Comparison of ENCODE assay signal across 13 cellular contexts in genomic region chr1:54289061-54289938, GRCh38.
DNase-seq lines count a peak whose midpoint lies in the region; ATAC-seq, FAIRE-seq and TF ChIP-seq lines count a peak whose summit lies in the region.
"Had no signal": no experiment of that assay in that cellular context is flagged by ENCODE, and none has a peak within 500 bp of the region (broad histone marks: within the 10 kb centered on the region; RNA-seq: fewer than 3 reads in every experiment).

No MANE protein-coding gene starts in this region.

- TF ChIP-seq CTCF in kidney (IDR thresholded peaks at IDR 0.05; ENCODE audit: borderline replicate concordance, extremely low read depth, insufficient read depth) (no peak), upper lobe of right lung (IDR thresholded peaks at IDR 0.05) (no peak)

- POLR2A ChIA-PET in activated CD4-positive, alpha-beta T cell treated with anti-CD3 and anti-CD28 coated beads, Interleukin-2, amount 10 ng/mL, durations not matched to agents 7 days and 5 days (lab: Charles Lee): no interaction called here
- POLR2A ChIA-PET in activated CD4-positive, alpha-beta memory T cell treated with anti-CD3 and anti-CD28 coated beads for 36 hours (lab: Charles Lee): interaction anchor here (0.6 kb wide), 1 partner anchor 161 kb away, joined by 3 read pairs; no protein-coding TSS in a partner anchor

- peaks cover 80% of the 10 kb centered on the region for H3K4me1 Mint-ChIP-seq in activated CD4-positive, alpha-beta T cell treated with anti-CD3 and anti-CD28 coated beads, Interleukin-2, amount 10 ng/mL, durations not matched to agents 7 days and 5 days
- H3K4me1 Mint-ChIP-seq in activated CD4-positive, alpha-beta memory T cell treated with anti-CD3 and anti-CD28 coated beads for 36 hours (ENCODE audit: low read depth): peaks cover 75% of the 10 kb centered on the region

- peak overlapping the region; percentile 80 for H3K27ac Mint-ChIP-seq in activated CD4-positive, alpha-beta T cell treated with anti-CD3 and anti-CD28 coated beads, Interleukin-2, amount 10 ng/mL, durations not matched to agents 7 days and 5 days
- H3K27ac Mint-ChIP-seq in activated CD4-positive, alpha-beta memory T cell treated with anti-CD3 and anti-CD28 coated beads for 36 hours: peak overlapping the region; percentile 16
- H3K27ac Mint-ChIP-seq: naive B cell had no signal

- H3K4me3 ChIP-seq in kidney (ENCODE audit: low read length in 2 of 2) (no peak overlapping the region), stomach smooth muscle (ENCODE audit: low read length in 2 of 2) (no peak overlapping the region), upper lobe of right lung (no peak overlapping the region)

- no peak for FAIRE-seq in kidney (lab: Jason Lieb, UNC)

- H3K9ac ChIP-seq in kidney (ENCODE audit: low read length in 2 of 2): peak overlapping the region in 1 of 2 donors; percentile 30
- no peak overlapping the region for H3K9ac ChIP-seq in stomach smooth muscle (ENCODE audit: low read length in 2 of 2)

- DNase-seq in activated CD4-positive, alpha-beta T cell treated with anti-CD3 and anti-CD28 coated beads, Interleukin-2, amount 10 ng/mL, durations not matched to agents 7 days and 5 days: no peak
- no peak for DNase-seq in activated CD4-positive, alpha-beta T cell treated with anti-CD3 and anti-CD28 coated beads, Interleukin-2, amount 50 U/mL, for 48 hours
- DNase-seq in activated CD4-positive, alpha-beta memory T cell treated with anti-CD3 and anti-CD28 coated beads for 36 hours: no peak
- DNase-seq in kidney (peak; percentile 66), upper lobe of right lung (no peak), globus pallidus (ENCODE audit: low spot score) (no peak), kidney glomerular epithelial cell (lab: John Stamatoyannopoulos, UW) (no peak)
- DNase-seq: activated CD4-positive, alpha-beta T cell treated with anti-CD3 and anti-CD28 coated beads, Interleukin-2, amount 50 U/mL, for 1 hour; naive B cell; NCI-H1048; NCI-H774; stimulated activated CD4-positive, alpha-beta T cell treated with anti-CD3 and anti-CD28 coated beads, Interleukin-15, amount 100 ng/mL, for 24 hours had no signal

- H3K27ac ChIP-seq in kidney (ENCODE audit: low read depth in 2 of 2, low read length in 2 of 2) (peak overlapping the region in 1 of 2 donors; percentile 68), stomach smooth muscle (ENCODE audit: low read length) (peak overlapping the region; percentile 75), upper lobe of right lung (no peak overlapping the region)

- H3K4me1 ChIP-seq in kidney (ENCODE audit: control insufficient read depth in 1 of 2, insufficient read depth in 1 of 2, low read depth in 1 of 2, low read length in 2 of 2) (peaks cover 44 to 50% of the 10 kb centered on the region in 2 donors), stomach smooth muscle (ENCODE audit: control insufficient read depth, insufficient read depth, low read length) (peaks cover 66% of the 10 kb centered on the region), upper lobe of right lung (peaks cover 38% of the 10 kb centered on the region)

- H3K9me3 ChIP-seq in kidney (ENCODE audit: control insufficient read depth in 1 of 2, low read length in 2 of 2): no peaks in the 10 kb centered on the region
- no peaks in the 10 kb centered on the region for H3K9me3 ChIP-seq in stomach smooth muscle (ENCODE audit: control insufficient read depth in 2 of 2, low read length in 2 of 2)
- no peaks in the 10 kb centered on the region for H3K9me3 ChIP-seq in upper lobe of right lung

- intact Hi-C loops in activated CD4-positive, alpha-beta memory T cell treated with anti-CD3 and anti-CD28 coated beads for 36 hours (cut with micrococcal nuclease): loop anchor here (5.0 to 10.0 kb wide), 3 partner anchors 68 to 506 kb away; no protein-coding TSS in a partner anchor
- intact Hi-C loops in kidney (cut with DNase I) (no loop called here), upper lobe of right lung (cut with DNase I) (no loop called here)

- H3K4me3 Mint-ChIP-seq in activated CD4-positive, alpha-beta T cell treated with anti-CD3 and anti-CD28 coated beads, Interleukin-2, amount 10 ng/mL, durations not matched to agents 7 days and 5 days: no peak overlapping the region
- H3K4me3 Mint-ChIP-seq in activated CD4-positive, alpha-beta memory T cell treated with anti-CD3 and anti-CD28 coated beads for 36 hours: no peak overlapping the region
- H3K4me3 Mint-ChIP-seq: naive B cell had no signal

- H3K27me3 Mint-ChIP-seq in activated CD4-positive, alpha-beta T cell treated with anti-CD3 and anti-CD28 coated beads, Interleukin-2, amount 10 ng/mL, durations not matched to agents 7 days and 5 days: no peaks in the 10 kb centered on the region
- no peaks in the 10 kb centered on the region for H3K27me3 Mint-ChIP-seq in activated CD4-positive, alpha-beta memory T cell treated with anti-CD3 and anti-CD28 coated beads for 36 hours
- H3K27me3 Mint-ChIP-seq: naive B cell had no signal

- H3K27me3 ChIP-seq in stomach smooth muscle (ENCODE audit: control insufficient read depth in 1 of 2, insufficient read depth in 2 of 2, low read length in 2 of 2) (no peaks in the 10 kb centered on the region), upper lobe of right lung (no peaks in the 10 kb centered on the region)

- CTCF ChIA-PET in activated CD4-positive, alpha-beta T cell treated with anti-CD3 and anti-CD28 coated beads, Interleukin-2, amount 10 ng/mL, durations not matched to agents 7 days and 5 days (lab: Charles Lee): interaction anchor here (2.0 to 3.4 kb wide), 2 partner anchors 8 to 24 kb away, joined by 8 to 11 read pairs; no protein-coding TSS in a partner anchor
- CTCF ChIA-PET in activated CD4-positive, alpha-beta memory T cell treated with anti-CD3 and anti-CD28 coated beads for 36 hours (lab: Charles Lee): interaction anchor here (1.4 kb wide), 1 partner anchor 28 kb away, joined by 3 read pairs; no protein-coding TSS in a partner anchor

- no peaks in the 10 kb centered on the region for H3K9me3 Mint-ChIP-seq in activated CD4-positive, alpha-beta T cell treated with anti-CD3 and anti-CD28 coated beads, Interleukin-2, amount 10 ng/mL, durations not matched to agents 7 days and 5 days
- H3K9me3 Mint-ChIP-seq in activated CD4-positive, alpha-beta memory T cell treated with anti-CD3 and anti-CD28 coated beads for 36 hours: no peaks in the 10 kb centered on the region
- H3K9me3 Mint-ChIP-seq: naive B cell had no signal

- H3K36me3 ChIP-seq in kidney (ENCODE audit: control insufficient read depth in 1 of 2, insufficient read depth in 2 of 2, low read length in 2 of 2) (no peaks in the 10 kb centered on the region), stomach smooth muscle (ENCODE audit: control insufficient read depth in 2 of 2, insufficient read depth in 2 of 2, low read length in 2 of 2) (no peaks in the 10 kb centered on the region), upper lobe of right lung (no peaks in the 10 kb centered on the region)

- no peak for ATAC-seq in upper lobe of right lung

- peaks cover 11% of the 10 kb centered on the region for H3K36me3 Mint-ChIP-seq in activated CD4-positive, alpha-beta T cell treated with anti-CD3 and anti-CD28 coated beads, Interleukin-2, amount 10 ng/mL, durations not matched to agents 7 days and 5 days (ENCODE audit: low read depth)
- H3K36me3 Mint-ChIP-seq in activated CD4-positive, alpha-beta memory T cell treated with anti-CD3 and anti-CD28 coated beads for 36 hours: no peaks in the 10 kb centered on the region
- H3K36me3 Mint-ChIP-seq: naive B cell had no signal
